In the genomic region with DNA sequence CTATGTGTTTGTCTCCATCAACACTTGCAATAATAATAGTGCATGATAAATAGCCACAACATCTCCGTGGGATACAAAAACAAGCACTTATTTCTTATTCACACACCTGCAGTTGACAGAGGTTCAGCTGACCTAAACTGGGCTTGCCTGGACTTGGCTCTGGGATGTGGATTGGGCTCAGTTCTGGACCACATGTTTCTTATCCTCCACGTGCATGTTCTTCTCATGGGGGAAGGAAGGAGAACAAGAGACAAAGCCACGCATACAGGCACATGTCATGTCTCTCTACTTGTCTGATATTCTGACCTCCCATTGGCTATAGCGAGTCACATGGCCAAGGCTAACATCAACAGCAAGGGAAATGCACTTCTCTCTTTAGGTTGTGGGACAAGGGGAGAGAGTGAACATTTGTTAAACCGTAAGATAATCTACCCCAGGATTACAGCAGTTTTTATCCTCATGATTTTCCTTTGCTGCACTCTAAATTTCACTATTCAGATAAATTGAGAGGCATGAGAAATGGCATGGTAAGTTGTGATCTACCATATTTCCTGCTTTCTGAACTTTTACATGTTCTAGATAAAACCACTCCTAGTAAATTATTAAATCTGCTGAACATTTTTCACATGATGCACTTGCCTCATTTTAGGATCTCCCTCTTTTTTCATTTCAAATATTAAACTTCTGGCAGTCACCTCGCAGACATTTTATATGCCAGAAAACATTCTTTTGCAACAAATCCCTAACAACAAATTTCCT, we compare ENCODE assay signal across 12 cellular contexts. TPM values are rescaled to one million over a fixed set of nuclear protein-coding genes. Genes with fewer than 3 reads are reported as not detected.
DNase-seq lines count a peak whose midpoint lies in the region; ATAC-seq, FAIRE-seq and TF ChIP-seq lines count a peak whose summit lies in the region.
"Had no signal": no experiment of that assay in that cellular context is flagged by ENCODE, and none has a peak within 500 bp of the region (broad histone marks: within the 10 kb centered on the region; RNA-seq: fewer than 3 reads in every experiment).

No MANE protein-coding gene starts in this region.

- no peaks in the 10 kb centered on the region for H3K9me3 ChIP-seq in MG63
- H3K9me3 ChIP-seq: adrenal gland, upper lobe of left lung had no signal

- ATAC-seq in GM21528 (IDR thresholded peaks at IDR 0.05; ENCODE audit: low FRiP score, unreplicated experiment) (peak; percentile 72), HG03457 (IDR thresholded peaks at IDR 0.05; ENCODE audit: unreplicated experiment) (peak; percentile 52)

- DNase-seq in GM12891 (ENCODE audit: insufficient read length, low spot score) (no peak), epithelial cell of esophagus (ENCODE audit: low read depth) (peak; percentile 10), occipital lobe (lab: John Stamatoyannopoulos, UW) (no peak), NOMO-1 (lab: John Stamatoyannopoulos, UW; ENCODE audit: unreplicated experiment in 2 of 2) (no peak), MG63 (no peak), putamen (ENCODE audit: low spot score) (no peak)
- DNase-seq: adrenal gland, upper lobe of left lung had no signal

- peak; percentile 51 for FAIRE-seq in GM12891 (lab: Jason Lieb, UNC)
- FAIRE-seq: G401.6, islet of Langerhans had no signal

- no peaks in the 10 kb centered on the region for H3K36me3 ChIP-seq in MG63
- H3K36me3 ChIP-seq: adrenal gland, upper lobe of left lung had no signal

- H3K4me3 ChIP-seq in epithelial cell of esophagus (ENCODE audit: low read length): no peak overlapping the region
- H3K4me3 ChIP-seq in MG63: no peak overlapping the region
- H3K4me3 ChIP-seq: adrenal gland, upper lobe of left lung had no signal

- H3K27me3 ChIP-seq in MG63: peaks cover 13% of the 10 kb centered on the region
- H3K27me3 ChIP-seq: adrenal gland, upper lobe of left lung had no signal

- TF ChIP-seq CTCF in epithelial cell of esophagus (IDR thresholded peaks at IDR 0.05; ENCODE audit: insufficient read depth, low read depth, low read length, missing control alignments): no peak

- no peak for TF ChIP-seq POLR2A in GM12891 (IDR thresholded peaks at IDR 0.05; ENCODE audit: low read depth, low read length)

TF ChIP-seq in GM12891, 5 proteins besides CTCF, POLR2A, EP300 and RAD21:
- TF ChIP-seq SPI1 (IDR thresholded peaks at IDR 0.05; ENCODE audit: low read depth, low read length): no peak

RNA-seq across cellular contexts. Expression of gene CFAP58, which starts 33.7 kb away (rescaled TPM):
- polyA plus RNA-seq in GM12891 (2012; ENCODE audit: low read depth, missing spikeins): 0.27 TPM
- total RNA-seq in occipital lobe: 0.62 TPM
- 0.05 and 0.20 TPM in 2 replicates for total RNA-seq in MG63 (2014; rRNA removed; shearing (Covaris generic); ENCODE audit: low replicate concordance)

RNA-seq across cellular contexts. Expression of gene ITPRIP, which starts 49.0 kb away (rescaled TPM):
- polyA plus RNA-seq in GM12891 (2012; ENCODE audit: low read depth, missing spikeins): 4.0 TPM
- total RNA-seq in occipital lobe: 1.6 TPM
- total RNA-seq in MG63 (2014; rRNA removed; shearing (Covaris generic); ENCODE audit: low replicate concordance): 5.6 and 15.5 TPM in 2 replicates
